15 cellular contexts compared by ENCODE assay signal in genomic region chr5:131754363-131754762, GRCh38.
"Had no signal": no experiment of that assay in that cellular context is flagged by ENCODE, and none has a peak within 500 bp of the region (broad histone marks: within the 10 kb centered on the region; RNA-seq: fewer than 3 reads in every experiment).

No MANE protein-coding gene starts in this region.

- H3K4me2 ChIP-seq: hepatocyte had no signal

- DNase-seq: activated CD4-positive, alpha-beta T cell treated with anti-CD3 and anti-CD28 coated beads, Interleukin-2, amount 50 U/mL, for 4 hours; activated CD4-positive, CD25-positive, alpha-beta regulatory T cell treated with anti-CD3 and anti-CD28 coated beads, Interleukin-2, amount 50 U/mL, for 72 hours; effector memory CD4-positive, alpha-beta T cell; mesendoderm; occipital lobe; stimulated activated CD4-positive, alpha-beta T cell treated with anti-CD3 and anti-CD28 coated beads, Interleukin-12 subunit alpha, Interleukin-12 subunit beta, amount 100 ng/mL, for 4 hours; stimulated activated CD4-positive, alpha-beta T cell treated with anti-CD3 and anti-CD28 coated beads, Interleukin-1b, Interleukin-23, amount 100 ng/mL, for 48 hours; stimulated activated CD8-positive, alpha-beta memory T cell treated with anti-CD3 and anti-CD28 coated beads, Interleukin-4, amount 100 ng/mL, for 48 hours; stimulated activated naive CD8-positive, alpha-beta T cell treated with anti-CD3 and anti-CD28 coated beads, Interleukin-15, Interleukin-2, amounts not matched to agents 100 U/mL and 50 U/mL, for 24 hours; substantia nigra; tibial artery had no signal

- H3K36me3 ChIP-seq: esophagus muscularis mucosa, tibial artery had no signal

- H3K4me3 ChIP-seq: esophagus muscularis mucosa, hepatocyte, tibial artery had no signal

- FAIRE-seq: bronchial epithelial cell, endothelial cell of umbilical vein had no signal

- H3K27ac ChIP-seq: esophagus muscularis mucosa, hepatocyte, tibial artery had no signal

- H3K9me3 ChIP-seq: esophagus muscularis mucosa, tibial artery had no signal

- H2AFZ ChIP-seq: hepatocyte had no signal

- ATAC-seq: stimulated activated naive CD8-positive, alpha-beta T cell treated with anti-CD3 and anti-CD28 coated beads, Interleukin-15, Interleukin-2, amounts not matched to agents 100 U/mL and 50 U/mL, for 24 hours had no signal

- H3K27me3 ChIP-seq: esophagus muscularis mucosa, hepatocyte, tibial artery had no signal
